ENCODE assay signal across 24 cellular contexts in genomic region chr13:42276683-42277082, GRCh38. TPM values are rescaled to one million over a fixed set of nuclear protein-coding genes. Genes with fewer than 3 reads are reported as not detected.
A peak's percentile ranks its signal among the peaks of the same experiment; 100 is the strongest.
DNase-seq lines count a peak whose midpoint lies in the region; ATAC-seq, FAIRE-seq and TF ChIP-seq lines count a peak whose summit lies in the region.
"Had no signal": no experiment of that assay in that cellular context is flagged by ENCODE, and none has a peak within 500 bp of the region (broad histone marks: within the 10 kb centered on the region; RNA-seq: fewer than 3 reads in every experiment).

No MANE protein-coding gene starts in this region.

- H2AFZ ChIP-seq in Loucy (ENCODE audit: low read length) (no peak overlapping the region), K562 (ENCODE audit: low read depth, low read length) (no peak overlapping the region)

- peaks cover 4% of the 10 kb centered on the region for H3K36me3 Mint-ChIP-seq in activated naive CD4-positive, alpha-beta T cell treated with anti-CD3 and anti-CD28 coated beads, Interleukin-2, amount 50 U/mL, for 24 hours
- H3K36me3 Mint-ChIP-seq in stimulated activated memory B cell treated with anti-CD40 and anti-IgM and Interleukin-4, amounts not matched to agents 10 μg/mL and 1 μg/mL and 100 μg/mL, for 72 hours, result no peaks in the 10 kb centered on the region

- no TSS peak for BruUV-seq in K562 (replicated peaks; lab: Mats Ljungman, UMichigan)

- H3K9me3 ChIP-seq in Loucy (ENCODE audit: insufficient read depth, low read depth, low read length) (no peaks in the 10 kb centered on the region), K562 (replicated peaks; ENCODE audit: control insufficient read depth, insufficient read depth, low read depth, low read length) (no peaks in the 10 kb centered on the region)
- H3K9me3 ChIP-seq: esophagus muscularis mucosa, heart left ventricle, neutrophil, suprapubic skin had no signal

- no peaks in the 10 kb centered on the region for H3K27me3 ChIP-seq in Loucy (ENCODE audit: insufficient read depth, low read length, poor library complexity, severe bottlenecking)
- H3K27me3 ChIP-seq in K562 (ENCODE audit: control insufficient read depth in 2 of 2, insufficient read depth in 2 of 2, low read length in 2 of 2), result no peaks in the 10 kb centered on the region
- H3K27me3 ChIP-seq: esophagus muscularis mucosa, heart left ventricle, neutrophil, suprapubic skin had no signal

- no peak for TF ChIP-seq RAD21 in K562 (CRISPR knock-in tag; conservative IDR thresholded peaks at IDR 0.05 in 1 of 2, IDR thresholded peaks at IDR 0.05 in 1 of 2)

- POLR2A ChIA-PET in K562 (lab: Yijun Ruan, JAX), result no interaction called here

- peak overlapping the region; percentile 70 for H3K27ac Mint-ChIP-seq in activated naive CD4-positive, alpha-beta T cell treated with anti-CD3 and anti-CD28 coated beads, Interleukin-2, amount 50 U/mL, for 24 hours
- peak overlapping the region; percentile 100 for H3K27ac Mint-ChIP-seq in stimulated activated memory B cell treated with anti-CD40 and anti-IgM and Interleukin-4, amounts not matched to agents 10 μg/mL and 1 μg/mL and 100 μg/mL, for 72 hours
- H3K27ac Mint-ChIP-seq: H9 had no signal

- in situ Hi-C loops in K562 (cut with MboI), result no loop called here

- H3K4me2 ChIP-seq in Loucy (ENCODE audit: low read depth, low read length, poor library complexity, severe bottlenecking) (peak overlapping the region; percentile 49), K562 (ENCODE audit: insufficient read depth, low read length) (peak overlapping the region; percentile 91)

- no peak for TF ChIP-seq POLR2A in K562 (conservative IDR thresholded peaks at IDR 0.05)

- no peak for TF ChIP-seq EP300 in K562 (IDR thresholded peaks at IDR 0.05; ENCODE audit: low read length)

- no peaks in the 10 kb centered on the region for H3F3A ChIP-seq in Loucy (ENCODE audit: low read depth)

- peaks cover 86% of the 10 kb centered on the region for H3K79me2 ChIP-seq in Loucy (ENCODE audit: insufficient read depth, low read length)
- peaks cover 97% of the 10 kb centered on the region for H3K79me2 ChIP-seq in K562 (ENCODE audit: control insufficient read depth, insufficient read depth, low read length)

- TF ChIP-seq CTCF in Loucy (conservative IDR thresholded peaks at IDR 0.05; ENCODE audit: low read length), result no peak
- TF ChIP-seq CTCF in K562 (IDR thresholded peaks at IDR 0.05 in 2 of 3, conservative IDR thresholded peaks at IDR 0.05 in 1 of 3; ENCODE audit: insufficient read depth in 2 of 3, low read depth in 1 of 3, low read length in 3 of 3), result no peak

- H3K9me2 ChIP-seq in Loucy (replicated peaks; ENCODE audit: low read depth, low read length), result no peaks in the 10 kb centered on the region

- no peak overlapping the region for H3K9ac ChIP-seq in Loucy (ENCODE audit: low read depth, low read length, poor library complexity, severe bottlenecking)
- no peak overlapping the region for H3K9ac ChIP-seq in K562 (ENCODE audit: insufficient read depth in 1 of 2, low read depth in 2 of 2, low read length in 2 of 2)

- H3K27me3 Mint-ChIP-seq in activated naive CD4-positive, alpha-beta T cell treated with anti-CD3 and anti-CD28 coated beads, Interleukin-2, amount 50 U/mL, for 24 hours, result no peaks in the 10 kb centered on the region
- H3K27me3 Mint-ChIP-seq in stimulated activated memory B cell treated with anti-CD40 and anti-IgM and Interleukin-4, amounts not matched to agents 10 μg/mL and 1 μg/mL and 100 μg/mL, for 72 hours, result no peaks in the 10 kb centered on the region

- 7% methylated on average over 3 of the region's 3 CpGs for WGBS in K562 (ENCODE audit: insufficient coverage, low coverage, missing lambda C conversion rate)

- H3K36me3 ChIP-seq in Loucy (ENCODE audit: insufficient read depth, low read length) (no peaks in the 10 kb centered on the region), K562 (ENCODE audit: control insufficient read depth, insufficient read depth, low read length) (no peaks in the 10 kb centered on the region; the same call in 2 of the 3 replicates)
- H3K36me3 ChIP-seq: esophagus muscularis mucosa, heart left ventricle, neutrophil, suprapubic skin had no signal

- peak overlapping the region; percentile 20 for H3K4me3 Mint-ChIP-seq in activated naive CD4-positive, alpha-beta T cell treated with anti-CD3 and anti-CD28 coated beads, Interleukin-2, amount 50 U/mL, for 24 hours
- H3K4me3 Mint-ChIP-seq in stimulated activated memory B cell treated with anti-CD40 and anti-IgM and Interleukin-4, amounts not matched to agents 10 μg/mL and 1 μg/mL and 100 μg/mL, for 72 hours, result no peak overlapping the region
- H3K4me3 Mint-ChIP-seq: H9 had no signal

- no peaks in the 10 kb centered on the region for H3K9me3 Mint-ChIP-seq in activated naive CD4-positive, alpha-beta T cell treated with anti-CD3 and anti-CD28 coated beads, Interleukin-2, amount 50 U/mL, for 24 hours
- H3K9me3 Mint-ChIP-seq in stimulated activated memory B cell treated with anti-CD40 and anti-IgM and Interleukin-4, amounts not matched to agents 10 μg/mL and 1 μg/mL and 100 μg/mL, for 72 hours, result no peaks in the 10 kb centered on the region

- no peak for FAIRE-seq in K562 (lab: Jason Lieb, UNC)

- H4K20me1 ChIP-seq in Loucy (ENCODE audit: insufficient read depth, low read length, poor library complexity, severe bottlenecking) (peaks cover 27% of the 10 kb centered on the region), K562 (replicated peaks; ENCODE audit: control insufficient read depth, insufficient read depth, low read length) (no peaks in the 10 kb centered on the region)

- ATAC-seq in K562, result 0 out of 3 replicates have a peak, but pooled peaks have one; percentile 0
- no peak for ATAC-seq in stimulated activated memory B cell treated with anti-CD40 and anti-IgM and Interleukin-4, amounts not matched to agents 10 μg/mL and 1 μg/mL and 100 μg/mL, for 72 hours
- no peak for ATAC-seq in GM18502 (IDR thresholded peaks at IDR 0.05; ENCODE audit: poor library complexity, unreplicated experiment)
- ATAC-seq: heart left ventricle, Right ventricle myocardium inferior had no signal

- H3K4me1 Mint-ChIP-seq in activated naive CD4-positive, alpha-beta T cell treated with anti-CD3 and anti-CD28 coated beads, Interleukin-2, amount 50 U/mL, for 24 hours, result peaks cover 42% of the 10 kb centered on the region
- peaks cover 44% of the 10 kb centered on the region for H3K4me1 Mint-ChIP-seq in stimulated activated memory B cell treated with anti-CD40 and anti-IgM and Interleukin-4, amounts not matched to agents 10 μg/mL and 1 μg/mL and 100 μg/mL, for 72 hours

- no peaks in the 10 kb centered on the region for H3K9me1 ChIP-seq in K562 (ENCODE audit: control insufficient read depth, insufficient read depth, low read length)

- intact Hi-C loops in K562 (cut with micrococcal nuclease), result loop anchor here (10.0 kb wide), 1 partner anchor 232 kb away; the partner anchor contains the start of gene DGKH

- H3K27ac ChIP-seq in K562 (ENCODE audit: extremely low read depth, low read depth, low read length), result no peak overlapping the region
- H3K27ac ChIP-seq: esophagus muscularis mucosa, heart left ventricle, neutrophil, suprapubic skin had no signal

- H3K4me1 ChIP-seq in Loucy (ENCODE audit: insufficient read depth, low read length, poor library complexity, severe bottlenecking) (peaks cover 75% of the 10 kb centered on the region), K562 (replicated peaks in 1 of 2; ENCODE audit: control insufficient read depth in 2 of 2, insufficient read depth in 2 of 2, low read length in 2 of 2) (peaks cover 14 to 24% of the 10 kb centered on the region in 2 experiments; a peak in 4 of 5 replicates)

- DNase-seq in activated naive CD4-positive, alpha-beta T cell (lab: John Stamatoyannopoulos, UW), result no peak
- DNase-seq in K562 (ENCODE audit: extremely low read depth in 1 of 4, low spot score in 3 of 4) (no peak), cerebellar nuclear complex (lab: John Stamatoyannopoulos, UW) (no peak), HUDEP-2 (lab: John Stamatoyannopoulos, UW; ENCODE audit: unreplicated experiment in 76 of 76) (no peak)
- DNase-seq: ACHN; activated effector memory CD4-positive, alpha-beta T cell treated with Interleukin-2 at 50 U/mL for 16 hours; anterior cingulate cortex; central memory CD4-positive, alpha-beta T cell; DMS79; effector CD4-positive, alpha-beta T cell; H9; heart left ventricle; NCI-H1417 treated with DMSO at 0.1 percent for 48 hours; NCI-H2171; NCI-H69; stimulated activated CD4-positive, alpha-beta T cell treated with anti-CD3 and anti-CD28 coated beads, Interleukin-4, amount 100 ng/mL, for 4 hours had no signal

- CTCF ChIA-PET in K562 (lab: Yijun Ruan, JAX; ENCODE audit: low intra/inter-chr PET ratio), result interaction anchor here (0.6 kb wide), 1 partner anchor 25 kb away, joined by 3 read pairs; no protein-coding TSS in a partner anchor

- H3K4me3 ChIP-seq in Loucy (ENCODE audit: low read length, poor library complexity, severe bottlenecking), result peak overlapping the region; percentile 24
- H3K4me3 ChIP-seq in K562, result no peak overlapping the region
- H3K4me3 ChIP-seq: esophagus muscularis mucosa, heart left ventricle, suprapubic skin had no signal

TF ChIP-seq in K562, 482 proteins besides CTCF, POLR2A, EP300 and RAD21 (continues in another document):
- TF ChIP-seq ELF1 (tag; IDR thresholded peaks at IDR 0.05), result no peak
- no peak for TF ChIP-seq PHF21A (IDR thresholded peaks at IDR 0.05; ENCODE audit: borderline replicate concordance, low read depth)
- no peak for TF ChIP-seq FIP1L1 (IDR thresholded peaks at IDR 0.05; ENCODE audit: low read depth, low read length, poor library complexity, severe bottlenecking)
- no peak for TF ChIP-seq ZNF239 (CRISPR knock-in tag; IDR thresholded peaks at IDR 0.05)

RNA-seq across cellular contexts. Expression of gene AKAP11, which starts 4.7 kb away (rescaled TPM):
- total RNA-seq in K562 (2011; cell fraction: chromatin; rRNA removed; ENCODE audit: low replicate concordance), result 13.3 and 62.5 TPM in 2 replicates
- total RNA-seq in K562 (2011; cell fraction: nucleolus; rRNA removed), result 8.3 and 14.7 TPM in 2 replicates
- total RNA-seq in K562 (2011; cell fraction: nucleoplasm; rRNA removed), result 25.0 and 35.9 TPM in 2 replicates
- total RNA-seq in K562 (2014; rRNA removed) (6.7 and 7.5 TPM in 2 replicates), K562 (2014; rRNA removed; fragmentation: Illumina TruSeq; extraction: Trizol) (15.5 and 16.9 TPM in 2 replicates), K562 (2015; rRNA removed; fragmentation: Illumina TruSeq; extraction: Trizol) (10.7 and 10.9 TPM in 2 replicates), K562 (2021) (14.5 and 15.4 TPM in 2 replicates)
- polyA plus RNA-seq in K562 (2011; rRNA removed) (26.4 and 31.3 TPM in 2 replicates), K562 (2014; fragmentation: Illumina TruSeq; extraction: Trizol) (10.2 and 12.3 TPM in 2 replicates), K562 (2014; fragmentation: Nextera tagmentation; extraction: Ambion mirVana) (1 to 10 TPM; 2.2 to 3.5 TPM), K562 (2014; rRNA removed) (7.1 and 7.9 TPM in 2 replicates)
- 4.0 and 10.1 TPM in 2 replicates for polyA plus RNA-seq in K562 (2011; cell fraction: cytosol; rRNA removed)
- polyA plus RNA-seq in K562 (2011; cell fraction: nucleus; rRNA removed), result 17.0 and 23.9 TPM in 2 replicates
- 9.0 and 11.6 TPM in 2 replicates for polyA plus RNA-seq in K562 (2012)
- polyA minus RNA-seq in K562 (2011; rRNA and poly(A)+ RNA removed), result 77.9 and 91.3 TPM in 2 replicates
- polyA minus RNA-seq in K562 (2011; cell fraction: cytosol; rRNA and poly(A)+ RNA removed), result 17.3 and 24.0 TPM in 2 replicates
- 24.0 and 45.7 TPM in 2 replicates for polyA minus RNA-seq in K562 (2011; cell fraction: nucleus; rRNA and poly(A)+ RNA removed)
